ENCODE assay signal across 8 cellular contexts in the genomic region with DNA sequence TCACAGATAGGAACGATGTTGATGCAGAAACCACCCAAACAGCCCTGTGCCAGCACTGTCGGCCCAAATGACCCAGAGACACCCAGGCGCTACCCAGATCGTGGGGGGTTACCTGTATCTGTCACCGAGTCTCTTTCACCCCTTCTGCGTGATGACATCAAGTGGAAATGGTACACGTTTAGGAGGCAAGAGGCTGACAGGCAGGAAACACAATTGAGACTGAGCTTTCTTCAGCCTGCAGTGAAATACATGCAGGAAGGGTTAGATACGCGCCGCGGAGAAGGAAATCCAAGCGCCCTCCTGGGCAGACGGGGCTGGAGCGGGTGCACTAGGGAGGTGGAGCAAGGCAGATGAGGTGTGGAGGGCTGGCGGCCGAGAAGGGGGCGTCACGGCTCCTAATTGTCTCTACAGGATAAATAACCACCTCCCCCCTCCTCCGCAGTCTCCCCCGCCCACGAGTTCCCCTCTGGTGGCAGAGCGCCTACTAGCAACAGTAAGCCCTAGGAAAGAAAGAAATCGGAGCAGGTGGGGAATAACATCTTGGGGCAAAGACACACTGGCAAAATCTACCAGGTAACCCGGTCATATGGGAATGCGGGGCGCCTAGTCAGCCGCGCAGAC. TPM values are rescaled to one million over a fixed set of nuclear protein-coding genes. Genes with fewer than 3 reads are reported as not detected.
DNase-seq lines count a peak whose midpoint lies in the region; ATAC-seq, FAIRE-seq and TF ChIP-seq lines count a peak whose summit lies in the region.

A gene with protein sequence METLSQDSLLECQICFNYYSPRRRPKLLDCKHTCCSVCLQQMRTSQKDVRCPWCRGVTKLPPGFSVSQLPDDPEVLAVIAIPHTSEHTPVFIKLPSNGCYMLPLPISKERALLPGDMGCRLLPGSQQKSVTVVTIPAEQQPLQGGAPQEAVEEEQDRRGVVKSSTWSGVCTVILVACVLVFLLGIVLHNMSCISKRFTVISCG (minus strand): TSS at position 325 of the 621 bp plus-strand sequence. CDS start 76,544 bp downstream, outside the sequence.

- H3K27ac Mint-ChIP-seq in T-cell = peak within 1 kb of the TSS in 1 of 2 donors; percentile 5

- peak within 1 kb of the TSS; percentile 87 to 92 for H3K27ac ChIP-seq in kidney (ENCODE audit: low read depth in 2 of 2, low read length in 2 of 2)

- peak within 1 kb of the TSS; percentile 84 to 93 (median 85) for H3K4me3 Mint-ChIP-seq in T-cell

- intact Hi-C loops in kidney (cut with DNase I) = no loop called here

- peaks cover 14 to 16% of the 10 kb centered on the region in 2 donors for H3K4me1 ChIP-seq in kidney (ENCODE audit: control insufficient read depth in 1 of 2, insufficient read depth in 1 of 2, low read depth in 1 of 2, low read length in 2 of 2)

- peak within 1 kb of the TSS; percentile 92 to 95 for H3K9ac ChIP-seq in kidney (ENCODE audit: low read length in 2 of 2)

- peak within 1 kb of the TSS; percentile 92 for H3K4me3 ChIP-seq in kidney (ENCODE audit: low read length in 2 of 2)

- H3K36me3 ChIP-seq in kidney (ENCODE audit: control insufficient read depth in 1 of 2, insufficient read depth in 2 of 2, low read length in 2 of 2) = peaks cover 15 to 50% of the 10 kb centered on the region in 2 donors

- no peak for TF ChIP-seq CTCF in kidney (IDR thresholded peaks at IDR 0.05; ENCODE audit: borderline replicate concordance, extremely low read depth, insufficient read depth)

- DNase-seq in NCI-H2107 treated with DMSO at 0.1 percent for 48 hours (lab: John Stamatoyannopoulos, UW; ENCODE audit: unreplicated experiment) (peak; percentile 32), NCI-H2107 (lab: John Stamatoyannopoulos, UW) (no peak), T-cell (peak in 19 of 34 experiments; percentile 1 to 35 (median 14)), cerebellum (ENCODE audit: low spot score) (peak; percentile 62), kidney (peak; percentile 81)
- DNase-seq in stimulated activated CD4-positive, alpha-beta T cell treated with anti-CD3 and anti-CD28 coated beads, Interleukin-15, amount 100 ng/mL, for 24 hours = peak; percentile 35

- peaks cover 11 to 15% (median 15%) of the 10 kb centered on the region in 3 donors for H3K4me1 Mint-ChIP-seq in T-cell

- FAIRE-seq in kidney (lab: Jason Lieb, UNC) = no peak

- H3K36me3 Mint-ChIP-seq in T-cell = no peaks in the 10 kb centered on the region

- ATAC-seq in T-cell (replicated peaks in 1 of 4) (peak; percentile 34 to 46 (median 38)), HG03045 (IDR thresholded peaks at IDR 0.05; ENCODE audit: unreplicated experiment) (no peak), HG03175 (IDR thresholded peaks at IDR 0.05; ENCODE audit: unreplicated experiment) (no peak)

- POLR2A ChIA-PET in T-cell (lab: Charles Lee) = no interaction called here

- H3K9me3 ChIP-seq in kidney (ENCODE audit: control insufficient read depth in 1 of 2, low read length in 2 of 2) = no peaks in the 10 kb centered on the region

- no peaks in the 10 kb centered on the region for H3K9me3 Mint-ChIP-seq in T-cell

- CTCF ChIA-PET in T-cell (lab: Charles Lee) = interaction anchor here in 1 of 2 donors (1.8 kb wide), 1 partner anchor 9 kb away, joined by 6 read pairs; no protein-coding TSS in a partner anchor

- H3K27me3 Mint-ChIP-seq in T-cell = peaks cover 35 to 38% of the 10 kb centered on the region in 2 donors

RNA-seq across cellular contexts. Expression of the gene that starts here (rescaled TPM):
- total RNA-seq in T-cell (under 1 TPM; 0.23 to 0.78 (median 0.51) TPM), cerebellum (80.7 TPM), kidney (45.0 TPM)
- polyA plus RNA-seq in kidney (ENCODE audit: insufficient read depth, low read depth, low replicate concordance) = 37.6 TPM

Comparison
In these comparisons a context has a peak if more than half of its experiments do, and no peak if none do; other contexts are left out.
1. RNA of the gene that starts here (total RNA-seq): 80.7 TPM in cerebellum (single experiment) and 45.0 TPM in kidney (single experiment); 0.23 to 0.78 TPM in T-cell; every median in the first group is over 10 times any median in the second.
2. Peak in DNase-seq and ATAC-seq in T-cell; RNA of the gene not detected or under 1 TPM.